In genomic region chr2:120177973-120178372, GRCh38 we compare ENCODE assay signal across 12 cellular contexts. TPM values are rescaled to one million over a fixed set of nuclear protein-coding genes. Genes with fewer than 3 reads are reported as not detected.
DNase-seq lines count a peak whose midpoint lies in the region; ATAC-seq, FAIRE-seq and TF ChIP-seq lines count a peak whose summit lies in the region.
"Had no signal": no experiment of that assay in that cellular context is flagged by ENCODE, and none has a peak within 500 bp of the region (broad histone marks: within the 10 kb centered on the region; RNA-seq: fewer than 3 reads in every experiment).

No MANE protein-coding gene starts in this region.

- H3K27ac ChIP-seq in GM12878 (ENCODE audit: control insufficient read depth, insufficient read depth) (peak overlapping the region; percentile 90), parathyroid adenoma (peak overlapping the region; percentile 91), right cardiac atrium (ENCODE audit: low read length) (no peak overlapping the region)

- H3K36me3 ChIP-seq in GM12878 (ENCODE audit: control insufficient read depth in 2 of 2, insufficient read depth in 2 of 2, low read length in 1 of 2) (no peaks in the 10 kb centered on the region; a peak in 1 of 4 replicates), parathyroid adenoma (ENCODE audit: control insufficient read depth, insufficient read depth, low read length) (no peaks in the 10 kb centered on the region)

- intact Hi-C loops in GM12878 (cut with micrococcal nuclease; ENCODE audit: unreplicated experiment) (loop anchor here (2.0 to 5.0 kb wide), 4 partner anchors 135 to 536 kb away; partner anchors contain the start of gene EPB41L5), right cardiac atrium (cut with DNase I) (loop anchor here in 3 of 4 donors (10.0 kb wide), 4 partner anchors 63 to 473 kb away; partner anchors contain the start of gene PTPN4 (in 1 of the 3))

- no peaks in the 10 kb centered on the region for H3K27me3 ChIP-seq in GM12878 (replicated peaks in 1 of 2; ENCODE audit: control insufficient read depth in 2 of 2, insufficient read depth in 2 of 2, low read length in 1 of 2)
- no peaks in the 10 kb centered on the region for H3K27me3 ChIP-seq in parathyroid adenoma (ENCODE audit: control insufficient read depth, insufficient read depth, low read length)
- H3K27me3 ChIP-seq in right cardiac atrium (ENCODE audit: control insufficient read depth, insufficient read depth) = no peaks in the 10 kb centered on the region

- CTCF ChIA-PET in GM12878 (lab: Yijun Ruan, JAX) = interaction anchor here (1.0 to 8.5 kb wide), 13 partner anchors 16 to 503 kb away, joined by 3 to 148 read pairs (median 4); partner anchors contain the start of genes PTPN4 and TMEM185B

- H3K9me3 ChIP-seq in GM12878 (replicated peaks; ENCODE audit: control insufficient read depth, insufficient read depth, low read length) (no peaks in the 10 kb centered on the region), parathyroid adenoma (ENCODE audit: control insufficient read depth, low read length) (no peaks in the 10 kb centered on the region), right cardiac atrium (ENCODE audit: control insufficient read depth, low read length) (no peaks in the 10 kb centered on the region)
- H3K9me3 ChIP-seq: Caco-2 had no signal

- no peak for TF ChIP-seq RAD21 in GM12878 (IDR thresholded peaks at IDR 0.05; ENCODE audit: insufficient read depth, low read depth, low read length)

- WGBS in GM12878 (ENCODE audit: insufficient coverage, insufficient replicate concordance, low lambda C conversion rate, missing lambda C conversion rate) = 7% methylated on average over 7 of the region's 7 CpGs
- 91% methylated on average over 7 of the region's 7 CpGs for WGBS in right cardiac atrium

- peak overlapping the region; percentile 45 for H3K9ac ChIP-seq in GM12878 (ENCODE audit: control insufficient read depth, insufficient read depth, low read length)
- H3K9ac ChIP-seq in parathyroid adenoma = no peak overlapping the region

- no peaks in the 10 kb centered on the region for H4K20me1 ChIP-seq in GM12878 (ENCODE audit: control insufficient read depth, insufficient read depth)

- H3K4me1 Mint-ChIP-seq in T-helper 2 cell treated with Interferon-gamma antibody and Interleukin-4, amounts not matched to agents 5 μg/mL and 100 μg/mL, for 36 hours (ENCODE audit: low read depth) = peaks cover 48% of the 10 kb centered on the region

- H3K4me3 ChIP-seq in GM12878 = peak overlapping the region; percentile 27
- H3K4me3 ChIP-seq in parathyroid adenoma (ENCODE audit: low read depth, low read length) = no peak overlapping the region
- H3K4me3 ChIP-seq in right cardiac atrium (ENCODE audit: low read length) = no peak overlapping the region

- DNase-seq in T-helper 2 cell treated with Interferon-gamma antibody and Interleukin-4, amounts not matched to agents 5 μg/mL and 100 μg/mL, for 36 hours (ENCODE audit: low spot score) = no peak
- no peak for DNase-seq in T-helper 2 cell
- DNase-seq in NAMALWA (ENCODE audit: low spot score) = peak; percentile 15
- DNase-seq in GM12878 (ENCODE audit: low read depth, low spot score) = no peak
- DNase-seq in inferior parietal cortex (ENCODE audit: extremely low spot score) = no peak
- no peak for DNase-seq in NCI-H2029 treated with DMSO at 0.1 percent for 48 hours (lab: John Stamatoyannopoulos, UW)
- DNase-seq in right cardiac atrium = no peak
- DNase-seq: 8988T, Caco-2, NCI-H2171 treated with DMSO at 0.1 percent for 48 hours had no signal

- in situ Hi-C loops in GM12878 (cut with MboI) = loop anchor here (5.0 kb wide), 1 partner anchor 421 kb away; the partner anchor contains the start of gene PTPN4

- RAD21 ChIA-PET in GM12878 (lab: Charles Lee; ENCODE audit: unreplicated experiment) = interaction anchor here (0.8 to 4.5 kb wide), 6 partner anchors 32 to 474 kb away, joined by 3 to 38 read pairs (median 12); partner anchors contain the start of gene TMEM185B

- H2AFZ ChIP-seq in GM12878 (ENCODE audit: control insufficient read depth, low read depth, low read length) (peak overlapping the region; percentile 24; the same call in 1 of the 2 replicates), parathyroid adenoma (peak overlapping the region; percentile 9)

- POLR2A ChIA-PET in GM12878 (lab: Charles Lee) = interaction anchor here (1.0 to 1.6 kb wide), 3 partner anchors 54 to 826 kb away, joined by 3 to 4 read pairs (median 3); no protein-coding TSS in a partner anchor

- H3K4me1 ChIP-seq in GM12878 (ENCODE audit: control insufficient read depth, insufficient read depth, low read length) = peaks cover 34% of the 10 kb centered on the region
- H3K4me1 ChIP-seq in parathyroid adenoma = peaks cover 59% of the 10 kb centered on the region
- no peaks in the 10 kb centered on the region for H3K4me1 ChIP-seq in right cardiac atrium (ENCODE audit: control insufficient read depth, insufficient read depth, low read length)
- H3K4me1 ChIP-seq: Caco-2 had no signal

- H3K4me3 Mint-ChIP-seq in T-helper 2 cell treated with Interferon-gamma antibody and Interleukin-4, amounts not matched to agents 5 μg/mL and 100 μg/mL, for 36 hours = peak overlapping the region; percentile 99

- BruUV-seq in GM12878 (replicated peaks; lab: Mats Ljungman, UMichigan) = no TSS peak

- H3K79me2 ChIP-seq in GM12878 (ENCODE audit: control insufficient read depth, insufficient read depth, low read length) (peaks cover 4% of the 10 kb centered on the region), parathyroid adenoma (no peaks in the 10 kb centered on the region)

- peaks cover 2% of the 10 kb centered on the region for H3K27me3 Mint-ChIP-seq in T-helper 2 cell treated with Interferon-gamma antibody and Interleukin-4, amounts not matched to agents 5 μg/mL and 100 μg/mL, for 36 hours (ENCODE audit: low read depth)

- H3K27ac Mint-ChIP-seq in T-helper 2 cell treated with Interferon-gamma antibody and Interleukin-4, amounts not matched to agents 5 μg/mL and 100 μg/mL, for 36 hours = peak overlapping the region; percentile 53

- H3K9me3 Mint-ChIP-seq in T-helper 2 cell treated with Interferon-gamma antibody and Interleukin-4, amounts not matched to agents 5 μg/mL and 100 μg/mL, for 36 hours = no peaks in the 10 kb centered on the region

- no peak for FAIRE-seq in GM12878 (lab: Jason Lieb, UNC)
- FAIRE-seq: H54 had no signal

- ATAC-seq in GM12878 (peak; percentile 23), right cardiac atrium (no peak)

- H3K4me2 ChIP-seq in GM12878 (ENCODE audit: control insufficient read depth, insufficient read depth) = peak overlapping the region; percentile 78
- no peak overlapping the region for H3K4me2 ChIP-seq in parathyroid adenoma (ENCODE audit: low read length)

- SMC1A ChIA-PET in GM12878 (lab: Charles Lee; ENCODE audit: uncharacterized antibody, unreplicated experiment) = interaction anchor here (0.7 to 7.1 kb wide), 8 partner anchors 24 to 416 kb away, joined by 3 to 103 read pairs (median 4); no protein-coding TSS in a partner anchor

- no peak for TF ChIP-seq POLR2A in GM12878 (IDR thresholded peaks at IDR 0.05; ENCODE audit: low read depth, low read length)

- H3K36me3 Mint-ChIP-seq in T-helper 2 cell treated with Interferon-gamma antibody and Interleukin-4, amounts not matched to agents 5 μg/mL and 100 μg/mL, for 36 hours (ENCODE audit: low read depth) = peaks cover 6% of the 10 kb centered on the region

- TF ChIP-seq CTCF in GM12878 (IDR thresholded peaks at IDR 0.05 in 2 of 3, conservative IDR thresholded peaks at IDR 0.05 in 1 of 3; ENCODE audit: control insufficient read depth in 2 of 3, extremely low read depth in 1 of 3, insufficient read depth in 1 of 3, low read depth in 3 of 3, low read length in 3 of 3) = no peak
- no peak for TF ChIP-seq CTCF in parathyroid adenoma (IDR thresholded peaks at IDR 0.05)

- no peak for TF ChIP-seq EP300 in GM12878 (IDR thresholded peaks at IDR 0.05; ENCODE audit: borderline replicate concordance in 1 of 2, control insufficient read depth in 1 of 2, low read depth in 2 of 2, low read length in 2 of 2)

TF ChIP-seq in GM12878, 131 proteins besides CTCF, POLR2A, EP300 and RAD21 (continues in another document):
- TF ChIP-seq CHD1 (IDR thresholded peaks at IDR 0.05; ENCODE audit: low read depth, low read length) (no peak), RBBP5 (conservative IDR thresholded peaks at IDR 0.05) (no peak)

RNA-seq across cellular contexts. Expression of gene TMEM185B, which starts 45.2 kb away (rescaled TPM):
- 24.6 and 27.0 TPM in 2 replicates for total RNA-seq in GM12878 (2013; cell fraction: nucleolus; rRNA removed)
- total RNA-seq in GM12878 (2014; rRNA removed) = 17.2 and 18.0 TPM in 2 replicates
- total RNA-seq in GM12878 (2014; rRNA removed; fragmentation: Illumina TruSeq; extraction: Trizol) = 7.3 and 7.6 TPM in 2 replicates
- 19.7 and 20.9 TPM in 2 replicates for total RNA-seq in GM12878 (2021)
- polyA plus RNA-seq in GM12878 (2011; ENCODE audit: low read depth) = 7.1 TPM
- polyA plus RNA-seq in GM12878 (2011; rRNA removed) = 5.5 and 8.7 TPM in 2 replicates
- polyA plus RNA-seq in GM12878 (2011; cell fraction: cytosol; rRNA removed) = 9.9 and 12.3 TPM in 2 replicates
- polyA plus RNA-seq in GM12878 (2011; cell fraction: nucleus; rRNA removed) = 20.8 and 23.2 TPM in 2 replicates
- polyA plus RNA-seq in GM12878 (2012) = 10.4 and 13.4 TPM in 2 replicates
- polyA plus RNA-seq in GM12878 (2014; fragmentation: Illumina TruSeq; extraction: Trizol) = 18.1 and 19.4 TPM in 2 replicates
- polyA plus RNA-seq in GM12878 (2014; fragmentation: Nextera tagmentation; extraction: Ambion mirVana) = 1 to 10 TPM; 2.4 to 3.2 TPM
- polyA plus RNA-seq in GM12878 (2014; rRNA removed) = 12.5 and 14.1 TPM in 2 replicates
- 10 to 100 TPM; 16.5 to 17.5 TPM for polyA plus RNA-seq in GM12878 (2016; fragmentation: Nextera tagmentation; extraction: Ambion mirVana)
- polyA minus RNA-seq in GM12878 (2011; rRNA and poly(A)+ RNA removed) = 10.8 and 12.3 TPM in 2 replicates
- 4.2 and 4.3 TPM in 2 replicates for polyA minus RNA-seq in GM12878 (2011; cell fraction: cytosol; rRNA and poly(A)+ RNA removed)
- polyA minus RNA-seq in GM12878 (2011; cell fraction: nucleus; rRNA and poly(A)+ RNA removed) = 14.5 and 25.3 TPM in 2 replicates
- 10 to 100 TPM; 19.7 to 27.5 (median 21.7) TPM for total RNA-seq in right cardiac atrium
- 13.2 TPM for polyA plus RNA-seq in right cardiac atrium
